In genomic region chr12:6313326-6313940, GRCh38 we compare ENCODE assay signal across 14 cellular contexts. TPM values are rescaled to one million over a fixed set of nuclear protein-coding genes. Genes with fewer than 3 reads are reported as not detected.
DNase-seq lines count a peak whose midpoint lies in the region; ATAC-seq and TF ChIP-seq lines count a peak whose summit lies in the region.
"Had no signal": no experiment of that assay in that cellular context is flagged by ENCODE, and none has a peak within 500 bp of the region (broad histone marks: within the 10 kb centered on the region; RNA-seq: fewer than 3 reads in every experiment).

No MANE protein-coding gene starts in this region.

- peak overlapping the region; percentile 31 to 92 for H3K9ac ChIP-seq in colonic mucosa (ENCODE audit: low read depth in 2 of 2, low read length in 2 of 2)
- peak overlapping the region; percentile 51 for H3K9ac ChIP-seq in mucosa of stomach (ENCODE audit: low read length)
- H3K9ac ChIP-seq: parathyroid adenoma had no signal

- H3K4me3 ChIP-seq in colonic mucosa (peak overlapping the region; percentile 19), mucosa of stomach (ENCODE audit: low read length) (peak overlapping the region; percentile 3), urinary bladder (ENCODE audit: low read depth, low read length) (no peak overlapping the region), tibial artery (no peak overlapping the region)
- H3K4me3 ChIP-seq: uterus had no signal

- no peaks in the 10 kb centered on the region for H3K9me3 ChIP-seq in colonic mucosa
- H3K9me3 ChIP-seq in mucosa of stomach (ENCODE audit: control insufficient read depth, low read length) = no peaks in the 10 kb centered on the region
- no peaks in the 10 kb centered on the region for H3K9me3 ChIP-seq in tibial artery
- H3K9me3 ChIP-seq: uterus had no signal

- H3K27me3 ChIP-seq in colonic mucosa (no peaks in the 10 kb centered on the region), mucosa of stomach (ENCODE audit: control insufficient read depth, insufficient read depth, low read length) (no peaks in the 10 kb centered on the region), tibial artery (peaks cover 3 to 29% of the 10 kb centered on the region in 2 donors)

- peak overlapping the region; percentile 89 for H3K27ac ChIP-seq in colonic mucosa
- peak overlapping the region; percentile 73 for H3K27ac ChIP-seq in urinary bladder (ENCODE audit: low read depth)
- H3K27ac ChIP-seq in tibial artery = no peak overlapping the region
- H3K27ac ChIP-seq: uterus had no signal

- peaks cover 8% of the 10 kb centered on the region for H3K4me1 ChIP-seq in colonic mucosa
- H3K4me1 ChIP-seq in mucosa of stomach (ENCODE audit: control insufficient read depth, insufficient read depth, low read length) = peaks cover 46% of the 10 kb centered on the region
- H3K4me1 ChIP-seq in urinary bladder (ENCODE audit: insufficient read depth) = no peaks in the 10 kb centered on the region
- peaks cover 0 to 32% (median 7%) of the 10 kb centered on the region in 4 donors for H3K4me1 ChIP-seq in tibial artery

- 91% methylated on average over 14 of the region's 14 CpGs for WGBS in urinary bladder

- intact Hi-C loops in colonic mucosa (cut with DNase I) = no loop called here
- intact Hi-C loops in tibial artery (cut with DNase I; ENCODE audit: low total_unique reads) = no loop called here

- TF ChIP-seq CTCF in colonic mucosa (IDR thresholded peaks at IDR 0.05) (no peak), tibial artery (IDR thresholded peaks at IDR 0.05) (no peak)

- DNase-seq in colonic mucosa (no peak), CD1c-positive myeloid dendritic cell (ENCODE audit: extremely low spot score) (no peak), tibial artery (no peak)
- DNase-seq in activated naive CD4-positive, alpha-beta T cell treated with anti-CD3 and anti-CD28 coated beads, Interleukin-2, amount 50 U/mL, for 16 hours = no peak
- DNase-seq: KBM-7, midbrain, NCI-H345, uterus had no signal

- H3K36me3 ChIP-seq in colonic mucosa (no peaks in the 10 kb centered on the region), mucosa of stomach (ENCODE audit: control insufficient read depth, insufficient read depth, low read length) (no peaks in the 10 kb centered on the region), urinary bladder (ENCODE audit: insufficient read depth) (no peaks in the 10 kb centered on the region), tibial artery (no peaks in the 10 kb centered on the region)
- H3K36me3 ChIP-seq: uterus had no signal

- ATAC-seq in HG03108 (IDR thresholded peaks at IDR 0.05; ENCODE audit: unreplicated experiment) = peak; percentile 8

RNA-seq across cellular contexts. Expression of gene PLEKHG6, which starts 3.0 kb away (rescaled TPM):
- 100 to 1,000 TPM; 107 to 123 TPM for total RNA-seq in colonic mucosa
- 6.2 TPM for total RNA-seq in urinary bladder
- polyA plus RNA-seq in urinary bladder = 9.6 TPM
- total RNA-seq: activated naive CD8-positive, alpha-beta T cell treated with anti-CD3 and anti-CD28 coated beads, Interleukin-2, amount 10 ng/mL, durations not matched to agents 7 days and 5 days; CD4-positive, alpha-beta memory T cell had no signal

RNA-seq across cellular contexts. Expression of gene TNFRSF1A, which starts 28.4 kb away (rescaled TPM):
- total RNA-seq in colonic mucosa (100 to 1,000 TPM; 116 to 164 TPM), urinary bladder (56.1 TPM)
- 223 TPM for polyA plus RNA-seq in urinary bladder

Comparison
In these comparisons a context has a peak if more than half of its experiments do, and no peak if none do; other contexts are left out.
1. H3K27ac ChIP-seq: peak in colonic mucosa (single experiment) and urinary bladder (single experiment); none in tibial artery (0 of 2).
2. H3K4me3 ChIP-seq: peak in colonic mucosa (single experiment) and mucosa of stomach (single experiment); none in urinary bladder (single experiment) and tibial artery (0 of 2).
3. RNA of gene PLEKHG6, which starts 3.0 kb away (total RNA-seq): 107 to 123 TPM in colonic mucosa; 6.2 TPM in urinary bladder (single experiment); every median in the first group is over 10 times any median in the second.